In the genomic region with DNA sequence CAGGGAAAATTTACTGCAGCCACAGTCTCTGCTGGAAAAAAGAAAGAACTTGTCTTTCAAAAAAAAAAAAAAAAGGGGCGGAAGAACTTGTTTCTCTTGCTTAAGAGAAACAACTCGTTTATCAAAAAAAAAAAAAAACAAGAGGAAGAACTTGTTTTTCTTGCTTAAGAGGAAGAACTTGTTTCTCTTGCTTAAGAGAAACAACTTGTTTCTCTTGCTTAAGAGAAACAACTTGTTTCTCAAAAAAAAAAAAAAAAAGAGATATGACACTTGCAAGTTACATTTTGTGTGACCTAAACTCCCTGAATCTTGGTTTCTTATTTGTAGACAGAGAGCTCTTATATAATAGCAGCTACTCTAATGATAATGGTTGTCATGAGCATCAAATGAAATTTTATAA, we compare ENCODE assay signal across 14 cellular contexts. TPM values are rescaled to one million over a fixed set of nuclear protein-coding genes. Genes with fewer than 3 reads are reported as not detected.
DNase-seq lines count a peak whose midpoint lies in the region; ATAC-seq and TF ChIP-seq lines count a peak whose summit lies in the region.
"Had no signal": no experiment of that assay in that cellular context is flagged by ENCODE, and none has a peak within 500 bp of the region (broad histone marks: within the 10 kb centered on the region; RNA-seq: fewer than 3 reads in every experiment).

No MANE protein-coding gene starts in this region.

- H3K4me1 Mint-ChIP-seq in activated T-cell treated with anti-CD3 and anti-CD28 coated beads, Interleukin-2, amount 50 U/mL, for 72 hours (ENCODE audit: low read depth): peaks cover 19% of the 10 kb centered on the region

- DNase-seq in activated T-cell treated with anti-CD3 and anti-CD28 coated beads, Interleukin-2, amount 50 U/mL, for 72 hours: no peak
- DNase-seq in activated T-cell treated with anti-CD3 and anti-CD28 coated beads, Interleukin-2, amount 50 U/mL, for 48 hours: no peak
- peak; percentile 29 to 78 for DNase-seq in NOMO-1 (lab: John Stamatoyannopoulos, UW; ENCODE audit: unreplicated experiment in 2 of 2)
- DNase-seq in epithelial cell of esophagus (ENCODE audit: low read depth): peak; percentile 76
- no peak for DNase-seq in NCI-H748 treated with DMSO at 0.1 percent for 48 hours (lab: John Stamatoyannopoulos, UW)
- DNase-seq: activated CD4-positive, alpha-beta T cell treated with anti-CD3 and anti-CD28 coated beads for 36 hours; activated effector memory CD4-positive, alpha-beta T cell treated with Interleukin-2 at 50 U/mL for 16 hours; NCI-H1092 treated with DMSO at 0.1 percent for 48 hours; NCI-H2227 treated with DMSO at 0.1 percent for 48 hours had no signal

- peak overlapping the region; percentile 52 for H3K27ac ChIP-seq in thymus (ENCODE audit: low read depth)
- H3K27ac ChIP-seq: cardiac muscle cell, prostate gland had no signal

- H3K9me3 ChIP-seq in thymus (ENCODE audit: control insufficient read depth): no peaks in the 10 kb centered on the region
- H3K9me3 ChIP-seq: prostate gland had no signal

- H3K4me3 Mint-ChIP-seq in activated T-cell treated with anti-CD3 and anti-CD28 coated beads, Interleukin-2, amount 50 U/mL, for 72 hours: peak overlapping the region in 1 of 2 donors; percentile 20
- H3K4me3 Mint-ChIP-seq: activated CD4-positive, alpha-beta T cell treated with anti-CD3 and anti-CD28 coated beads for 36 hours had no signal

- peak overlapping the region; percentile 83 for H3K27ac Mint-ChIP-seq in activated T-cell treated with anti-CD3 and anti-CD28 coated beads, Interleukin-2, amount 50 U/mL, for 72 hours
- H3K27ac Mint-ChIP-seq: activated CD4-positive, alpha-beta T cell treated with anti-CD3 and anti-CD28 coated beads for 36 hours had no signal

- no peaks in the 10 kb centered on the region for H3K4me1 ChIP-seq in thymus (ENCODE audit: control insufficient read depth, insufficient read depth, low read length)
- H3K4me1 ChIP-seq: prostate gland had no signal

- WGBS in thymus: 45% methylated on average over 2 of the region's 2 CpGs

- H3K27me3 Mint-ChIP-seq in activated T-cell treated with anti-CD3 and anti-CD28 coated beads, Interleukin-2, amount 50 U/mL, for 72 hours (ENCODE audit: low read depth): no peaks in the 10 kb centered on the region
- H3K27me3 Mint-ChIP-seq: activated CD4-positive, alpha-beta T cell treated with anti-CD3 and anti-CD28 coated beads for 36 hours had no signal

- H3K27me3 ChIP-seq in thymus (ENCODE audit: control insufficient read depth, insufficient read depth): no peaks in the 10 kb centered on the region
- H3K27me3 ChIP-seq: cardiac muscle cell had no signal

- no peaks in the 10 kb centered on the region for H3K36me3 ChIP-seq in thymus (ENCODE audit: control insufficient read depth, insufficient read depth)
- H3K36me3 ChIP-seq: cardiac muscle cell, prostate gland had no signal

- peaks cover 0 to under 1% of the 10 kb centered on the region in 2 donors for H3K9me3 Mint-ChIP-seq in activated T-cell treated with anti-CD3 and anti-CD28 coated beads, Interleukin-2, amount 50 U/mL, for 72 hours

- ATAC-seq in activated T-cell treated with anti-CD3 and anti-CD28 coated beads, Interleukin-2, amount 50 U/mL, for 72 hours (replicated peaks in 1 of 2): no peak
- ATAC-seq in HG03378 (IDR thresholded peaks at IDR 0.05; ENCODE audit: unreplicated experiment): no peak
- ATAC-seq in GM21717 (IDR thresholded peaks at IDR 0.05; ENCODE audit: unreplicated experiment): no peak

- H3K4me3 ChIP-seq in epithelial cell of esophagus (ENCODE audit: low read length) (no peak overlapping the region), thymus (ENCODE audit: low read length) (no peak overlapping the region)
- H3K4me3 ChIP-seq: cardiac muscle cell, prostate gland had no signal

- no peak for TF ChIP-seq CTCF in epithelial cell of esophagus (IDR thresholded peaks at IDR 0.05; ENCODE audit: insufficient read depth, low read depth, low read length, missing control alignments)

- H3K36me3 Mint-ChIP-seq in activated T-cell treated with anti-CD3 and anti-CD28 coated beads, Interleukin-2, amount 50 U/mL, for 72 hours (ENCODE audit: insufficient read depth in 2 of 2): peaks cover 0 to under 1% of the 10 kb centered on the region in 2 donors

RNA-seq across cellular contexts. Expression of a gene that starts 44.7 kb away (rescaled TPM):
- total RNA-seq in activated T-cell treated with anti-CD3 and anti-CD28 coated beads, Interleukin-2, amount 50 U/mL, for 72 hours: 10 to 100 TPM; 94.0 to 97.7 TPM
- 201 TPM for polyA plus RNA-seq in thymus

Comparison
In these comparisons a context has a peak if more than half of its experiments do, and no peak if none do; other contexts are left out.
1. DNase-seq: peak in NOMO-1 (2 of 2) and epithelial cell of esophagus (single experiment); none in activated T-cell treated with anti-CD3 and anti-CD28 coated beads, Interleukin-2, amount 50 U/mL, for 72 hours (0 of 2), activated T-cell treated with anti-CD3 and anti-CD28 coated beads, Interleukin-2, amount 50 U/mL, for 48 hours (0 of 2) and NCI-H748 treated with DMSO at 0.1 percent for 48 hours (single experiment).